8 cellular contexts compared by ENCODE assay signal in genomic region chr5:143687604-143688003, GRCh38.
"Had no signal": no experiment of that assay in that cellular context is flagged by ENCODE, and none has a peak within 500 bp of the region (broad histone marks: within the 10 kb centered on the region; RNA-seq: fewer than 3 reads in every experiment).

No MANE protein-coding gene starts in this region.

- ATAC-seq: HCT116, HepG2, K562 had no signal

- DNase-seq: GM23248, GOT3, H7, HFFc6, KG1 had no signal
